ENCODE assay signal across 1 cellular context in the genomic region with DNA sequence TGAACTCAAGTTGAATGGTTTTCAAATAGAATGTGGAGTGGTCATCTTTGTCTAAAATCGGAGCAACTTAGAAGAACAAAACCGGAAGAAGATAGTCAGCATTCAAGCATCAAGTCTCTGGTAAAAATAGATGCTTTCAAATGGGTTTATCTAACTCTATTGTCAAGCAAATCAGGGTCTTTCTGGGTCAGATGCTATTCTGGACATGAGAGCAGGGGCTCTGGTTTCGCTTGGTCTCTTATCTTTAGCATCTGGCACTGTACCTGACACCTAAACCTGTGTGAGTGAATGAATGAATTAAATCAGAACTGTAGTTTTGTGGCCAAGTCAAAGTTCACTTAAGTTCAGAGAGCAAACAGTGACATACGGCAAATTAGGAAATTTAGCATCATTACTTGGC.
TF ChIP-seq lines count a peak whose summit lies in the region.

No MANE protein-coding gene starts in this region.

TF ChIP-seq in H1, 55 proteins besides CTCF, POLR2A, EP300 and RAD21:
- TF ChIP-seq HDAC2 (IDR thresholded peaks at IDR 0.05; ENCODE audit: borderline replicate concordance in 1 of 2, low read depth in 2 of 2, low read length in 2 of 2) (no peak), PHF8 (conservative IDR thresholded peaks at IDR 0.05; ENCODE audit: low read depth, low read length) (no peak), YY1 (IDR thresholded peaks at IDR 0.05; ENCODE audit: low read depth, low read length) (no peak), SP4 (IDR thresholded peaks at IDR 0.05; ENCODE audit: low read length) (no peak), CEBPB (IDR thresholded peaks at IDR 0.05; ENCODE audit: low read depth, low read length) (no peak), RXRA (IDR thresholded peaks at IDR 0.05; ENCODE audit: insufficient read depth, low read depth, low read length) (no peak), USF2 (IDR thresholded peaks at IDR 0.05; ENCODE audit: low read length) (no peak), MAFK (IDR thresholded peaks at IDR 0.05; ENCODE audit: low read depth, low read length) (no peak), BCL11A (IDR thresholded peaks at IDR 0.05; ENCODE audit: low read depth in 2 of 2, low read length in 2 of 2) (no peak), POU5F1 (IDR thresholded peaks at IDR 0.05; ENCODE audit: low read depth, low read length) (no peak), JUND (IDR thresholded peaks at IDR 0.05; ENCODE audit: low read length) (no peak), FOSL1 (IDR thresholded peaks at IDR 0.05; ENCODE audit: insufficient read depth, low read depth, low read length) (no peak)
- TF ChIP-seq, protein P1, sequence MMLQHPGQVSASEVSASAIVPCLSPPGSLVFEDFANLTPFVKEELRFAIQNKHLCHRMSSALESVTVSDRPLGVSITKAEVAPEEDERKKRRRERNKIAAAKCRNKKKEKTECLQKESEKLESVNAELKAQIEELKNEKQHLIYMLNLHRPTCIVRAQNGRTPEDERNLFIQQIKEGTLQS (IDR thresholded peaks at IDR 0.05; ENCODE audit: insufficient read depth, low read depth, low read length), result no peak
